ENCODE assay signal across 1 cellular context in genomic region chr20:33399924-33400323, GRCh38.
TF ChIP-seq lines count a peak whose summit lies in the region.

No MANE protein-coding gene starts in this region.

TF ChIP-seq in HepG2, 621 proteins besides CTCF, POLR2A, EP300 and RAD21 (continues in another document):
- TF ChIP-seq ARNT2 (CRISPR knock-in tag; IDR thresholded peaks at IDR 0.05; ENCODE audit: low read depth) = no peak
- no peak for TF ChIP-seq ZNF382 (CRISPR knock-in tag; IDR thresholded peaks at IDR 0.05; ENCODE audit: borderline replicate concordance)
- TF ChIP-seq YEATS2 (CRISPR knock-in tag; IDR thresholded peaks at IDR 0.05; ENCODE audit: borderline replicate concordance) = no peak
- TF ChIP-seq MED1 (CRISPR knock-in tag; IDR thresholded peaks at IDR 0.05) = 0 out of 2 replicates have a peak, but pooled peaks have one; percentile 10
- TF ChIP-seq HOXA3 (CRISPR knock-in tag; IDR thresholded peaks at IDR 0.05) = no peak
- TF ChIP-seq ZFP41 (CRISPR knock-in tag; IDR thresholded peaks at IDR 0.05; ENCODE audit: borderline replicate concordance) = no peak
- TF ChIP-seq ZSCAN25 (CRISPR knock-in tag; IDR thresholded peaks at IDR 0.05) = no peak
- TF ChIP-seq YEATS4 (CRISPR knock-in tag; IDR thresholded peaks at IDR 0.05; ENCODE audit: borderline replicate concordance) = 0 out of 2 replicates have a peak, but pooled peaks have one; percentile 20
- TF ChIP-seq HNF4A (CRISPR knock-in tag; IDR thresholded peaks at IDR 0.05) = no peak
- 0 out of 2 replicates have a peak, but pooled peaks have one; percentile 61 for TF ChIP-seq ZNF737 (CRISPR knock-in tag; IDR thresholded peaks at IDR 0.05; ENCODE audit: borderline replicate concordance)
- no peak for TF ChIP-seq UBTF (CRISPR knock-in tag; IDR thresholded peaks at IDR 0.05)
- no peak for TF ChIP-seq ZNF30 (CRISPR knock-in tag; IDR thresholded peaks at IDR 0.05)
- TF ChIP-seq BHLHE40 (IDR thresholded peaks at IDR 0.05; ENCODE audit: low read length) = no peak
- TF ChIP-seq ZBTB33 (CRISPR knock-in tag; IDR thresholded peaks at IDR 0.05) = peak; percentile 65
- no peak for TF ChIP-seq ZSCAN20 (CRISPR knock-in tag; IDR thresholded peaks at IDR 0.05; ENCODE audit: borderline replicate concordance)
- no peak for TF ChIP-seq CREBL2 (CRISPR knock-in tag; IDR thresholded peaks at IDR 0.05; ENCODE audit: borderline replicate concordance)
- TF ChIP-seq FOXO1 (CRISPR knock-in tag; IDR thresholded peaks at IDR 0.05) = peak; percentile 24; the same call in 1 of the 2 replicates
- TF ChIP-seq ARID3A (IDR thresholded peaks at IDR 0.05; ENCODE audit: low read depth, low read length) = no peak
- TF ChIP-seq CERS6 (CRISPR knock-in tag; IDR thresholded peaks at IDR 0.05) = 0 out of 2 replicates have a peak, but pooled peaks have one; percentile 45
- TF ChIP-seq RFX3 (CRISPR knock-in tag; IDR thresholded peaks at IDR 0.05) = no peak
- no peak for TF ChIP-seq PHB2 (IDR thresholded peaks at IDR 0.05; ENCODE audit: partially characterized antibody)
- no peak for TF ChIP-seq LRRFIP1 (CRISPR knock-in tag; conservative IDR thresholded peaks at IDR 0.05)
- TF ChIP-seq DBP (CRISPR knock-in tag; IDR thresholded peaks at IDR 0.05; ENCODE audit: not compliant biosample characterization) = no peak
- TF ChIP-seq NFE2 (CRISPR knock-in tag; IDR thresholded peaks at IDR 0.05) = no peak
- TF ChIP-seq ZNF710 (CRISPR knock-in tag; IDR thresholded peaks at IDR 0.05; ENCODE audit: borderline replicate concordance) = no peak
- TF ChIP-seq MEIS1 (CRISPR knock-in tag; IDR thresholded peaks at IDR 0.05; ENCODE audit: borderline replicate concordance) = no peak
- 0 out of 2 replicates have a peak, but pooled peaks have one; percentile 20 for TF ChIP-seq FOXP4 (CRISPR knock-in tag; IDR thresholded peaks at IDR 0.05)
- TF ChIP-seq ZBTB34 (CRISPR knock-in tag; IDR thresholded peaks at IDR 0.05) = no peak
- TF ChIP-seq NFIB (CRISPR knock-in tag; IDR thresholded peaks at IDR 0.05; ENCODE audit: borderline replicate concordance) = no peak
- TF ChIP-seq RBAK (CRISPR knock-in tag; IDR thresholded peaks at IDR 0.05) = no peak
- no peak for TF ChIP-seq SKI (IDR thresholded peaks at IDR 0.05; ENCODE audit: partially characterized antibody)
- TF ChIP-seq CEBPG (CRISPR knock-in tag; IDR thresholded peaks at IDR 0.05) = peak; percentile 90
- TF ChIP-seq RAD51 (IDR thresholded peaks at IDR 0.05; ENCODE audit: borderline replicate concordance) = no peak
- peak; percentile 92 for TF ChIP-seq CEBPB (IDR thresholded peaks at IDR 0.05; ENCODE audit: borderline replicate concordance, low read depth, low read length)
- no peak for TF ChIP-seq ZNF652 (CRISPR knock-in tag; IDR thresholded peaks at IDR 0.05; ENCODE audit: borderline replicate concordance, low read depth)
- no peak for TF ChIP-seq SNAI1 (CRISPR knock-in tag; IDR thresholded peaks at IDR 0.05; ENCODE audit: borderline replicate concordance)
- no peak for TF ChIP-seq MAFK (conservative IDR thresholded peaks at IDR 0.05 in 1 of 2, IDR thresholded peaks at IDR 0.05 in 1 of 2; ENCODE audit: low read length in 2 of 2)
- no peak for TF ChIP-seq GRHL1 (CRISPR knock-in tag; conservative IDR thresholded peaks at IDR 0.05)
- no peak for TF ChIP-seq SRSF4 (IDR thresholded peaks at IDR 0.05; ENCODE audit: low read depth, low read length, poor library complexity, severe bottlenecking)
- 0 out of 2 replicates have a peak, but pooled peaks have one; percentile 37 for TF ChIP-seq HOXA9 (CRISPR knock-in tag; IDR thresholded peaks at IDR 0.05; ENCODE audit: borderline replicate concordance)
- no peak for TF ChIP-seq ZNF143 (CRISPR knock-in tag; IDR thresholded peaks at IDR 0.05)
- TF ChIP-seq ZNF160 (CRISPR knock-in tag; IDR thresholded peaks at IDR 0.05) = no peak
- no peak for TF ChIP-seq HOXA7 (CRISPR knock-in tag; IDR thresholded peaks at IDR 0.05)
- TF ChIP-seq ZNF136 (CRISPR knock-in tag; IDR thresholded peaks at IDR 0.05; ENCODE audit: low read depth) = no peak
- TF ChIP-seq ZNF432 (CRISPR knock-in tag; IDR thresholded peaks at IDR 0.05; ENCODE audit: borderline replicate concordance) = no peak
- peak; percentile 25; the same call in 1 of the 2 replicates for TF ChIP-seq PHF8 (CRISPR knock-in tag; IDR thresholded peaks at IDR 0.05)
- TF ChIP-seq ZNF572 (CRISPR knock-in tag; IDR thresholded peaks at IDR 0.05) = 0 out of 2 replicates have a peak, but pooled peaks have one; percentile 53
- TF ChIP-seq REL (CRISPR knock-in tag; conservative IDR thresholded peaks at IDR 0.05) = peak; percentile 83; the same call in 1 of the 2 replicates
